In genomic region chr7:41943098-41943577, GRCh38 we compare ENCODE assay signal across 8 cellular contexts.
DNase-seq lines count a peak whose midpoint lies in the region; ATAC-seq and TF ChIP-seq lines count a peak whose summit lies in the region.

No MANE protein-coding gene starts in this region.

- H3K9me2 ChIP-seq in OCI-LY7 (ENCODE audit: insufficient read depth, low read length) = no peaks in the 10 kb centered on the region

- H3K4me1 Mint-ChIP-seq in naive thymus-derived CD4-positive, alpha-beta T cell = peaks cover 0 to 13% (median 7%) of the 10 kb centered on the region in 7 donors
- peaks cover 36% of the 10 kb centered on the region for H3K4me1 Mint-ChIP-seq in stimulated activated memory B cell treated with anti-CD40 and anti-IgM and Interleukin-4, amounts not matched to agents 10 μg/mL and 1 μg/mL and 100 μg/mL, for 72 hours

- no peaks in the 10 kb centered on the region for H4K20me1 ChIP-seq in OCI-LY7 (ENCODE audit: insufficient read depth, low read length)

- H3K4me3 Mint-ChIP-seq in naive thymus-derived CD4-positive, alpha-beta T cell = peak overlapping the region in 4 of 10 donors; percentile 26 to 51 (median 40)
- H3K4me3 Mint-ChIP-seq in stimulated activated memory B cell treated with anti-CD40 and anti-IgM and Interleukin-4, amounts not matched to agents 10 μg/mL and 1 μg/mL and 100 μg/mL, for 72 hours = no peak overlapping the region

- H3K9me3 Mint-ChIP-seq in naive thymus-derived CD4-positive, alpha-beta T cell = no peaks in the 10 kb centered on the region
- no peaks in the 10 kb centered on the region for H3K9me3 Mint-ChIP-seq in stimulated activated memory B cell treated with anti-CD40 and anti-IgM and Interleukin-4, amounts not matched to agents 10 μg/mL and 1 μg/mL and 100 μg/mL, for 72 hours

- H3K27ac ChIP-seq in OCI-LY7 (ENCODE audit: low read depth, low read length, poor library complexity, severe bottlenecking) = no peak overlapping the region
- no peak overlapping the region for H3K27ac ChIP-seq in naive thymus-derived CD4-positive, alpha-beta T cell (ENCODE audit: low read depth, low read length)

- H2AFZ ChIP-seq in OCI-LY7 (ENCODE audit: low read length) = no peak overlapping the region

- no peaks in the 10 kb centered on the region for H3K36me3 ChIP-seq in OCI-LY7 (ENCODE audit: insufficient read depth, low read length)
- no peaks in the 10 kb centered on the region for H3K36me3 ChIP-seq in naive thymus-derived CD4-positive, alpha-beta T cell (ENCODE audit: control insufficient read depth in 2 of 3, insufficient read depth in 3 of 3, low read length in 3 of 3)

- no peaks in the 10 kb centered on the region for H3K36me3 Mint-ChIP-seq in naive thymus-derived CD4-positive, alpha-beta T cell
- no peaks in the 10 kb centered on the region for H3K36me3 Mint-ChIP-seq in stimulated activated memory B cell treated with anti-CD40 and anti-IgM and Interleukin-4, amounts not matched to agents 10 μg/mL and 1 μg/mL and 100 μg/mL, for 72 hours

- ATAC-seq in GM19468 (IDR thresholded peaks at IDR 0.05; ENCODE audit: extremely low read depth, unreplicated experiment) = peak; percentile 95
- ATAC-seq in HG03571 (IDR thresholded peaks at IDR 0.05; ENCODE audit: unreplicated experiment) = peak; percentile 90
- ATAC-seq in naive thymus-derived CD4-positive, alpha-beta T cell = peak; percentile 81
- ATAC-seq in stimulated activated memory B cell treated with anti-CD40 and anti-IgM and Interleukin-4, amounts not matched to agents 10 μg/mL and 1 μg/mL and 100 μg/mL, for 72 hours = peak; percentile 88

- H3K79me2 ChIP-seq in OCI-LY7 (ENCODE audit: insufficient read depth, low read depth, low read length) = no peaks in the 10 kb centered on the region

- H3K27ac Mint-ChIP-seq in naive thymus-derived CD4-positive, alpha-beta T cell = no peak overlapping the region
- H3K27ac Mint-ChIP-seq in stimulated activated memory B cell treated with anti-CD40 and anti-IgM and Interleukin-4, amounts not matched to agents 10 μg/mL and 1 μg/mL and 100 μg/mL, for 72 hours = no peak overlapping the region

- intact Hi-C loops in OCI-LY7 (cut with micrococcal nuclease; ENCODE audit: unreplicated experiment) = loop anchor here (2.0 to 10.0 kb wide), 3 partner anchors 902 to 1512 kb away; no protein-coding TSS in a partner anchor
- intact Hi-C loops in naive thymus-derived CD4-positive, alpha-beta T cell (cut with micrococcal nuclease) = loop anchor here (1.0 to 5.0 kb wide), 7 partner anchors 62 to 1896 kb away; no protein-coding TSS in a partner anchor

- CTCF ChIA-PET in OCI-LY7 (lab: Charles Lee; ENCODE audit: unreplicated experiment) = interaction anchor here (0.7 kb wide), 1 partner anchor 31 kb away, joined by 3 read pairs; no protein-coding TSS in a partner anchor
- CTCF ChIA-PET in naive thymus-derived CD4-positive, alpha-beta T cell (lab: Charles Lee) = interaction anchor here (0.7 kb wide), 2 partner anchors 11 to 860 kb away, joined by 3 read pairs; no protein-coding TSS in a partner anchor

- POLR2A ChIA-PET in OCI-LY7 (lab: Charles Lee) = no interaction called here
- POLR2A ChIA-PET in naive thymus-derived CD4-positive, alpha-beta T cell (lab: Charles Lee) = no interaction called here

- H3K4me2 ChIP-seq in OCI-LY7 (ENCODE audit: low read length) = no peak overlapping the region

- no TSS peak for BruUV-seq in OCI-LY7 (replicated peaks; lab: Mats Ljungman, UMichigan)

- no peak overlapping the region for H3K4me3 ChIP-seq in OCI-LY7 (ENCODE audit: low read depth, low read length, poor library complexity, severe bottlenecking)
- H3K4me3 ChIP-seq in naive thymus-derived CD4-positive, alpha-beta T cell (ENCODE audit: low read length) = no peak overlapping the region

- no peaks in the 10 kb centered on the region for H3K4me1 ChIP-seq in OCI-LY7 (ENCODE audit: insufficient read depth, low read length, poor library complexity, severe bottlenecking)
- no peaks in the 10 kb centered on the region for H3K4me1 ChIP-seq in naive thymus-derived CD4-positive, alpha-beta T cell (ENCODE audit: control insufficient read depth in 2 of 2, insufficient read depth in 2 of 2, low read length in 2 of 2)

- peaks cover 17 to 39% (median 28%) of the 10 kb centered on the region in 5 donors for H3K27me3 Mint-ChIP-seq in naive thymus-derived CD4-positive, alpha-beta T cell
- H3K27me3 Mint-ChIP-seq in stimulated activated memory B cell treated with anti-CD40 and anti-IgM and Interleukin-4, amounts not matched to agents 10 μg/mL and 1 μg/mL and 100 μg/mL, for 72 hours = peaks cover 9% of the 10 kb centered on the region

- H3K9me3 ChIP-seq in OCI-LY7 (ENCODE audit: low read length) = no peaks in the 10 kb centered on the region
- no peaks in the 10 kb centered on the region for H3K9me3 ChIP-seq in naive thymus-derived CD4-positive, alpha-beta T cell (ENCODE audit: control insufficient read depth in 2 of 3, low read length in 3 of 3)

- DNase-seq in COR-L47 (lab: John Stamatoyannopoulos, UW) (peak; percentile 1), OCI-LY7 (ENCODE audit: low spot score) (peak; percentile 58), activated T-cell treated with anti-CD3 and anti-CD28 coated beads for 48 hours (ENCODE audit: low read depth) (peak; percentile 70), fibroblast of gingiva (ENCODE audit: low read depth) (peak; percentile 56)
- peak; percentile 18 to 73 (median 46) for DNase-seq in naive thymus-derived CD4-positive, alpha-beta T cell

- peak; percentile 93 for TF ChIP-seq CTCF in OCI-LY7 (conservative IDR thresholded peaks at IDR 0.05; ENCODE audit: low read length)

- H3K27me3 ChIP-seq in naive thymus-derived CD4-positive, alpha-beta T cell (ENCODE audit: control insufficient read depth in 2 of 2, insufficient read depth in 2 of 2, low read length in 2 of 2) = no peaks in the 10 kb centered on the region

Comparison
In these comparisons a context has a peak if more than half of its experiments do, and no peak if none do; other contexts are left out.
1. DNase-seq: peak in every context shown above with its lines; median percentile 70 in activated T-cell treated with anti-CD3 and anti-CD28 coated beads for 48 hours; 58 in OCI-LY7; 56 in fibroblast of gingiva; 46 in naive thymus-derived CD4-positive, alpha-beta T cell; 1 in COR-L47.